In the genomic region with DNA sequence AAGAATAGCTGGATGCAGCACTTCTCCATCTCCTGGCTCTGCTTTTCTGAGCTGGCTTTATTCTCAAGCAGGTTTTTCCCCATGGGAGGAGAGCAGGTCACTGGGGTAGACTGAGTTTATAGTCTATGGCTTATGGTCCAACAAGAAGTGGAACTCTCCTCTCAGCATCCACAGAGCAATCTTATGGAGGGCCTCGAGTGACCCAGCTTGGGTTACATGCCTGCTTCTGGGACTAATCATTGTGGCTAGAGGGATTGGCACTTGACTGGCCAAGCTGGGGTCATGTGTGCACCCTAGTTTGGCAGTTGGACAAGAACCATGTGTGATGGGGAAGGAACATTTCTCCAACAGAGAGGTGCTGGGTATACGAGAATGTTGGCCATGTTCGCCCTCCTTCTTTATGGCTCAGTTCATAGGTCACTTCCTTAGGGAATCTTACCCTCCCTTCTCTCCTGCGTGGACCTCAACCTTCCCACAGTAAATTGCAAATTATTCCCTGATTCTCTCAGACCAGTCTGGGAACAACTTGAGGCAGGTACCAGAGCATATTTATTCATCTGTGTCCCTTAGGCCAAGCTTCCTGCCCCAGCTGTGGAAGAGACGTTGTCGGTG, we compare ENCODE assay signal across 9 cellular contexts. TPM values are rescaled to one million over a fixed set of nuclear protein-coding genes. Genes with fewer than 3 reads are reported as not detected.
DNase-seq lines count a peak whose midpoint lies in the region; ATAC-seq and TF ChIP-seq lines count a peak whose summit lies in the region.
"Had no signal": no experiment of that assay in that cellular context is flagged by ENCODE, and none has a peak within 500 bp of the region (broad histone marks: within the 10 kb centered on the region; RNA-seq: fewer than 3 reads in every experiment).

No MANE protein-coding gene starts in this region.

- no peak for ATAC-seq in HCT116
- no peak for ATAC-seq in activated naive CD8-positive, alpha-beta T cell treated with anti-CD3 and anti-CD28 coated beads, Interleukin-2, amount 10 ng/mL, durations not matched to agents 7 days and 5 days (ENCODE audit: low read depth)
- ATAC-seq in mucosa of descending colon: peak; percentile 73
- no peak for ATAC-seq in foreskin keratinocyte

- peak overlapping the region; percentile 94 for H3K27ac Mint-ChIP-seq in activated naive CD8-positive, alpha-beta T cell treated with anti-CD3 and anti-CD28 coated beads, Interleukin-2, amount 10 ng/mL, durations not matched to agents 7 days and 5 days

- H2AFZ ChIP-seq in HCT116 (ENCODE audit: low read depth, low read length, poor library complexity, severe bottlenecking): no peak overlapping the region

- no peak for TF ChIP-seq CTCF in AG04450 (IDR thresholded peaks at IDR 0.05; ENCODE audit: low read depth, low read length)
- TF ChIP-seq CTCF in HCT116 (IDR thresholded peaks at IDR 0.05 in 2 of 3, conservative IDR thresholded peaks at IDR 0.05 in 1 of 3; ENCODE audit: borderline replicate concordance in 1 of 3, insufficient read depth in 1 of 3, low read depth in 2 of 3, low read length in 2 of 3): no peak
- TF ChIP-seq CTCF in mucosa of descending colon (IDR thresholded peaks at IDR 0.05): no peak
- no peak for TF ChIP-seq CTCF in foreskin keratinocyte (conservative IDR thresholded peaks at IDR 0.05)
- TF ChIP-seq CTCF in tibial artery (IDR thresholded peaks at IDR 0.05): no peak

- H3K4me1 Mint-ChIP-seq in activated naive CD8-positive, alpha-beta T cell treated with anti-CD3 and anti-CD28 coated beads, Interleukin-2, amount 10 ng/mL, durations not matched to agents 7 days and 5 days: peaks cover 63% of the 10 kb centered on the region

- TF ChIP-seq RAD21 in HCT116 (IDR thresholded peaks at IDR 0.05; ENCODE audit: low read depth): no peak

- no peak overlapping the region for H3K4me2 ChIP-seq in HCT116 (ENCODE audit: low read length)

- intact Hi-C loops in HCT116 (cut with micrococcal nuclease): no loop called here
- intact Hi-C loops in mucosa of descending colon (cut with DNase I, micrococcal nuclease): no loop called here
- intact Hi-C loops in tibial artery (cut with DNase I; ENCODE audit: low total_unique reads): no loop called here

- H3K9me3 ChIP-seq in AG04450 (ENCODE audit: control insufficient read depth, insufficient read depth, low read length) (no peaks in the 10 kb centered on the region), HCT116 (ENCODE audit: control insufficient read depth in 1 of 2, insufficient read depth in 1 of 2, low read depth in 1 of 2, low read length in 2 of 2) (no peaks in the 10 kb centered on the region), mucosa of descending colon (no peaks in the 10 kb centered on the region), tibial artery (no peaks in the 10 kb centered on the region)

- no peak overlapping the region for H3K4me3 Mint-ChIP-seq in activated naive CD8-positive, alpha-beta T cell treated with anti-CD3 and anti-CD28 coated beads, Interleukin-2, amount 10 ng/mL, durations not matched to agents 7 days and 5 days

- H4K20me1 ChIP-seq in HCT116 (ENCODE audit: insufficient read depth): no peaks in the 10 kb centered on the region

- no peak overlapping the region for H3K9ac ChIP-seq in HCT116 (ENCODE audit: low read length)

- H3K9me3 Mint-ChIP-seq in activated naive CD8-positive, alpha-beta T cell treated with anti-CD3 and anti-CD28 coated beads, Interleukin-2, amount 10 ng/mL, durations not matched to agents 7 days and 5 days: no peaks in the 10 kb centered on the region

- H3K27me3 Mint-ChIP-seq in activated naive CD8-positive, alpha-beta T cell treated with anti-CD3 and anti-CD28 coated beads, Interleukin-2, amount 10 ng/mL, durations not matched to agents 7 days and 5 days: peaks cover 2% of the 10 kb centered on the region

- H3K4me1 ChIP-seq in HCT116 (ENCODE audit: control insufficient read depth in 1 of 2, insufficient read depth in 2 of 2, low read length in 2 of 2): peaks cover 0 to 11% of the 10 kb centered on the region in 2 experiments; a peak in 1 of 4 replicates
- H3K4me1 ChIP-seq in mucosa of descending colon (ENCODE audit: low read depth): peaks cover 9% of the 10 kb centered on the region
- H3K4me1 ChIP-seq in foreskin keratinocyte: peaks cover 3% of the 10 kb centered on the region
- H3K4me1 ChIP-seq in tibial artery: peaks cover 0 to 16% (median 3%) of the 10 kb centered on the region in 4 donors

- BruUV-seq in HCT116 (replicated peaks; lab: Mats Ljungman, UMichigan): no TSS peak

- H3K4me3 ChIP-seq in AG04450 (ENCODE audit: low read depth, low read length) (no peak overlapping the region), HCT116 (replicated peaks in 1 of 2; ENCODE audit: low read depth in 1 of 2, low read length in 2 of 2) (no peak overlapping the region), mucosa of descending colon (no peak overlapping the region), tibial artery (no peak overlapping the region)

- RAD21 ChIA-PET in HCT116 (lab: Charles Lee; ENCODE audit: low non-redundant PET in 1 of 2, low total read pairs in 2 of 2, uncharacterized antibody in 2 of 2, unreplicated experiment in 2 of 2): no interaction called here

- no peaks in the 10 kb centered on the region for H3K9me2 ChIP-seq in HCT116 (ENCODE audit: insufficient read depth)

- no peaks in the 10 kb centered on the region for H3K79me2 ChIP-seq in HCT116 (ENCODE audit: insufficient read depth, low read length)

- H3K27ac ChIP-seq in AG04450 (ENCODE audit: low read depth, low read length): peak overlapping the region; percentile 75
- H3K27ac ChIP-seq in HCT116 (ENCODE audit: low read depth, low read length): no peak overlapping the region
- no peak overlapping the region for H3K27ac ChIP-seq in foreskin keratinocyte
- no peak overlapping the region for H3K27ac ChIP-seq in tibial artery

- CTCF ChIA-PET in AG04450 (lab: Charles Lee): interaction anchor here (0.6 kb wide), 1 partner anchor 1277 kb away, joined by 3 read pairs; the partner anchor contains the start of gene LMCD1
- CTCF ChIA-PET in HCT116 (lab: Charles Lee): no interaction called here

- peaks cover 18% of the 10 kb centered on the region for H3K36me3 Mint-ChIP-seq in activated naive CD8-positive, alpha-beta T cell treated with anti-CD3 and anti-CD28 coated beads, Interleukin-2, amount 10 ng/mL, durations not matched to agents 7 days and 5 days

- H3K36me3 ChIP-seq in HCT116 (ENCODE audit: control insufficient read depth in 1 of 2, insufficient read depth in 2 of 2, low read length in 2 of 2): peaks cover 0 to 4% of the 10 kb centered on the region in 2 experiments; a peak in 3 of 4 replicates
- H3K36me3 ChIP-seq in mucosa of descending colon (ENCODE audit: low read depth): no peaks in the 10 kb centered on the region
- H3K36me3 ChIP-seq in tibial artery: peaks cover 34 to 47% (median 35%) of the 10 kb centered on the region in 3 donors

- H3K27me3 ChIP-seq in AG04450 (ENCODE audit: control insufficient read depth, insufficient read depth, low read length) (no peaks in the 10 kb centered on the region), HCT116 (ENCODE audit: insufficient read depth, low read length) (no peaks in the 10 kb centered on the region), foreskin keratinocyte (no peaks in the 10 kb centered on the region), tibial artery (no peaks in the 10 kb centered on the region)

- POLR2A ChIA-PET in AG04450 (lab: Yijun Ruan, JAX) (interaction anchor here (0.7 to 1.0 kb wide), 2 partner anchors 29 kb away, joined by 3 to 6 read pairs; partner anchors contain the start of gene OGG1), HCT116 (lab: Charles Lee) (no interaction called here)
- POLR2A ChIA-PET in activated naive CD8-positive, alpha-beta T cell treated with anti-CD3 and anti-CD28 coated beads, Interleukin-2, amount 10 ng/mL, durations not matched to agents 7 days and 5 days (lab: Charles Lee): interaction anchor here (0.7 to 6.8 kb wide), 3 partner anchors 9 to 47 kb away, joined by 3 to 47 read pairs (median 3); partner anchors contain the start of genes ARPC4, BRPF1, CAMK1 and TADA3

- no peak for TF ChIP-seq POLR2A in HCT116 (IDR thresholded peaks at IDR 0.05; ENCODE audit: borderline replicate concordance, extremely low read depth, insufficient read depth, insufficient read length)

- DNase-seq in AG04450 (ENCODE audit: low read depth, low spot score) (no peak), HCT116 (ENCODE audit: low read depth, low spot score) (no peak), mucosa of descending colon (no peak), foreskin keratinocyte (no peak), SW 1271 (lab: John Stamatoyannopoulos, UW) (no peak), tibial artery (no peak)
- DNase-seq in activated naive CD8-positive, alpha-beta T cell treated with anti-CD3 and anti-CD28 coated beads, Interleukin-2, amount 10 ng/mL, durations not matched to agents 7 days and 5 days: no peak
- DNase-seq in activated effector memory CD4-positive, alpha-beta T cell treated with anti-CD3 and anti-CD28 coated beads, Interleukin-2, amount 50 U/mL, for 16 hours: no peak
- DNase-seq: NCI-H2171 treated with DMSO at 0.1 percent for 48 hours had no signal

RNA-seq across cellular contexts. Expression of gene CAMK1, which starts 8.9 kb away (rescaled TPM):
- polyA plus RNA-seq in AG04450 (2011; rRNA removed) (26.8 and 28.7 TPM in 2 replicates), foreskin keratinocyte (8.7 and 10.7 TPM in 2 replicates)
- polyA minus RNA-seq in AG04450 (2011; rRNA and poly(A)+ RNA removed): 14.6 and 17.7 TPM in 2 replicates
- total RNA-seq in HCT116 (2021; ENCODE audit: unreplicated experiment) (19.7 TPM), mucosa of descending colon (10 to 100 TPM in 2 of 3 donors, 1 to 10 TPM in 1; 5.7 to 35.8 (median 10.1) TPM), foreskin keratinocyte (6.6 and 9.3 TPM in 2 replicates)
- 20.6 and 21.8 TPM in 2 replicates for polyA plus RNA-seq in HCT116 (2012)
- 10 to 100 TPM; 25.2 to 26.9 TPM for total RNA-seq in activated naive CD8-positive, alpha-beta T cell treated with anti-CD3 and anti-CD28 coated beads, Interleukin-2, amount 10 ng/mL, durations not matched to agents 7 days and 5 days

RNA-seq across cellular contexts. Expression of gene TADA3, which starts 13.6 kb away (rescaled TPM):
- polyA plus RNA-seq in AG04450 (2011; rRNA removed): 61.8 and 83.7 TPM in 2 replicates
- polyA minus RNA-seq in AG04450 (2011; rRNA and poly(A)+ RNA removed): 59.2 and 73.6 TPM in 2 replicates
- total RNA-seq in HCT116 (2021; ENCODE audit: unreplicated experiment): 72.0 TPM
- polyA plus RNA-seq in HCT116 (2012): 57.9 and 70.3 TPM in 2 replicates
- total RNA-seq in activated naive CD8-positive, alpha-beta T cell treated with anti-CD3 and anti-CD28 coated beads, Interleukin-2, amount 10 ng/mL, durations not matched to agents 7 days and 5 days: 10 to 100 TPM; 71.8 to 73.3 TPM
- 10 to 100 TPM; 63.0 to 66.1 (median 63.2) TPM for total RNA-seq in mucosa of descending colon
- total RNA-seq in foreskin keratinocyte: 56.0 and 56.1 TPM in 2 replicates
- 63.8 and 66.4 TPM in 2 replicates for polyA plus RNA-seq in foreskin keratinocyte

RNA-seq across cellular contexts. Expression of gene ARPC4, which starts 14.3 kb away (rescaled TPM):
- polyA plus RNA-seq in AG04450 (2011; rRNA removed) (199 and 200 TPM in 2 replicates), foreskin keratinocyte (165 and 174 TPM in 2 replicates)
- polyA minus RNA-seq in AG04450 (2011; rRNA and poly(A)+ RNA removed): 181 and 208 TPM in 2 replicates
- total RNA-seq in HCT116 (2021; ENCODE audit: unreplicated experiment) (110 TPM), mucosa of descending colon (100 to 1,000 TPM; 154 to 219 (median 212) TPM), foreskin keratinocyte (140 and 146 TPM in 2 replicates)
- polyA plus RNA-seq in HCT116 (2012): 61.8 and 89.3 TPM in 2 replicates
- total RNA-seq in activated naive CD8-positive, alpha-beta T cell treated with anti-CD3 and anti-CD28 coated beads, Interleukin-2, amount 10 ng/mL, durations not matched to agents 7 days and 5 days: 100 to 1,000 TPM; 225 to 227 TPM

RNA-seq across cellular contexts. Expression of gene OGG1, which starts 28.9 kb away (rescaled TPM):
- 23.5 and 26.5 TPM in 2 replicates for polyA plus RNA-seq in AG04450 (2011; rRNA removed)
- polyA minus RNA-seq in AG04450 (2011; rRNA and poly(A)+ RNA removed): 37.5 and 56.8 TPM in 2 replicates
- total RNA-seq in HCT116 (2021; ENCODE audit: unreplicated experiment): 16.3 TPM
- 12.0 and 12.4 TPM in 2 replicates for polyA plus RNA-seq in HCT116 (2012)
- 10 to 100 TPM; 41.3 to 46.1 TPM for total RNA-seq in activated naive CD8-positive, alpha-beta T cell treated with anti-CD3 and anti-CD28 coated beads, Interleukin-2, amount 10 ng/mL, durations not matched to agents 7 days and 5 days
- 10 to 100 TPM; 23.3 to 33.0 (median 28.6) TPM for total RNA-seq in mucosa of descending colon
- 22.4 and 23.1 TPM in 2 replicates for total RNA-seq in foreskin keratinocyte
- polyA plus RNA-seq in foreskin keratinocyte: 22.4 and 25.2 TPM in 2 replicates

RNA-seq across cellular contexts. Expression of gene TTLL3, which starts 31.4 kb away (rescaled TPM):
- 17.8 and 22.4 TPM in 2 replicates for polyA plus RNA-seq in AG04450 (2011; rRNA removed)
- 15.5 and 22.4 TPM in 2 replicates for polyA minus RNA-seq in AG04450 (2011; rRNA and poly(A)+ RNA removed)
- total RNA-seq in HCT116 (2021; ENCODE audit: unreplicated experiment): 40.3 TPM
- 33.3 and 44.5 TPM in 2 replicates for polyA plus RNA-seq in HCT116 (2012)
- 10 to 100 TPM; 84.0 to 85.7 TPM for total RNA-seq in activated naive CD8-positive, alpha-beta T cell treated with anti-CD3 and anti-CD28 coated beads, Interleukin-2, amount 10 ng/mL, durations not matched to agents 7 days and 5 days
- total RNA-seq in mucosa of descending colon: 10 to 100 TPM; 37.0 to 63.9 (median 47.7) TPM
- total RNA-seq in foreskin keratinocyte: 3.0 and 5.5 TPM in 2 replicates
- polyA plus RNA-seq in foreskin keratinocyte: 2.0 and 4.7 TPM in 2 replicates
